2 cellular contexts compared by ENCODE assay signal in genomic region chr11:117130879-117131278, GRCh38.
TF ChIP-seq lines count a peak whose summit lies in the region.

No MANE protein-coding gene starts in this region.

TF ChIP-seq in HepG2, 621 proteins besides CTCF, POLR2A, EP300 and RAD21:
- TF ChIP-seq TARDBP (CRISPR knock-in tag; IDR thresholded peaks at IDR 0.05) (no peak), ZNF547 (CRISPR knock-in tag; IDR thresholded peaks at IDR 0.05) (no peak), MIER2 (CRISPR knock-in tag; IDR thresholded peaks at IDR 0.05) (no peak), JUN (CRISPR knock-in tag; IDR thresholded peaks at IDR 0.05) (no peak), NR1H2 (CRISPR knock-in tag; IDR thresholded peaks at IDR 0.05; ENCODE audit: borderline replicate concordance, low read depth) (no peak), PHB2 (IDR thresholded peaks at IDR 0.05; ENCODE audit: partially characterized antibody) (no peak), ZNF350 (CRISPR knock-in tag; IDR thresholded peaks at IDR 0.05; ENCODE audit: borderline replicate concordance, low read depth) (no peak), U2AF1 (optimal IDR thresholded peaks at IDR 0.05; ENCODE audit: low read depth, low read length) (no peak), ZNF263 (CRISPR knock-in tag; IDR thresholded peaks at IDR 0.05) (no peak), SP140L (CRISPR knock-in tag; IDR thresholded peaks at IDR 0.05; ENCODE audit: borderline replicate concordance) (no peak), MAX (IDR thresholded peaks at IDR 0.05) (no peak), ZSCAN12 (CRISPR knock-in tag; IDR thresholded peaks at IDR 0.05) (no peak), FIP1L1 (IDR thresholded peaks at IDR 0.05; ENCODE audit: borderline replicate concordance, insufficient read depth, low read depth, low read length) (no peak), SYNCRIP (IDR thresholded peaks at IDR 0.05; ENCODE audit: insufficient read depth, low read depth, low read length) (no peak)
- TF ChIP-seq, protein P1, sequence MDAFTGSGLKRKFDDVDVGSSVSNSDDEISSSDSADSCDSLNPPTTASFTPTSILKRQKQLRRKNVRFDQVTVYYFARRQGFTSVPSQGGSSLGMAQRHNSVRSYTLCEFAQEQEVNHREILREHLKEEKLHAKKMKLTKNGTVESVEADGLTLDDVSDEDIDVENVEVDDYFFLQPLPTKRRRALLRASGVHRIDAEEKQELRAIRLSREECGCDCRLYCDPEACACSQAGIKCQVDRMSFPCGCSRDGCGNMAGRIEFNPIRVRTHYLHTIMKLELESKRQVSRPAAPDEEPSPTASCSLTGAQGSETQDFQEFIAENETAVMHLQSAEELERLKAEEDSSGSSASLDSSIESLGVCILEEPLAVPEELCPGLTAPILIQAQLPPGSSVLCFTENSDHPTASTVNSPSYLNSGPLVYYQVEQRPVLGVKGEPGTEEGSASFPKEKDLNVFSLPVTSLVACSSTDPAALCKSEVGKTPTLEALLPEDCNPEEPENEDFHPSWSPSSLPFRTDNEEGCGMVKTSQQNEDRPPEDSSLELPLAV (CRISPR knock-in tag; conservative IDR thresholded peaks at IDR 0.05; ENCODE audit: low read depth) = no peak

TF ChIP-seq in SK-N-SH, 30 proteins besides CTCF, POLR2A, EP300 and RAD21:
- TF ChIP-seq TCF12 (IDR thresholded peaks at IDR 0.05) = no peak
- TF ChIP-seq FOSL2 (IDR thresholded peaks at IDR 0.05; ENCODE audit: borderline replicate concordance, low read depth) = no peak
- no peak for TF ChIP-seq MXI1 (IDR thresholded peaks at IDR 0.05; ENCODE audit: low read depth, low read length)
- TF ChIP-seq, protein P2, sequence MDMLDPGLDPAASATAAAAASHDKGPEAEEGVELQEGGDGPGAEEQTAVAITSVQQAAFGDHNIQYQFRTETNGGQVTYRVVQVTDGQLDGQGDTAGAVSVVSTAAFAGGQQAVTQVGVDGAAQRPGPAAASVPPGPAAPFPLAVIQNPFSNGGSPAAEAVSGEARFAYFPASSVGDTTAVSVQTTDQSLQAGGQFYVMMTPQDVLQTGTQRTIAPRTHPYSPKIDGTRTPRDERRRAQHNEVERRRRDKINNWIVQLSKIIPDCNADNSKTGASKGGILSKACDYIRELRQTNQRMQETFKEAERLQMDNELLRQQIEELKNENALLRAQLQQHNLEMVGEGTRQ (IDR thresholded peaks at IDR 0.05; ENCODE audit: borderline replicate concordance, low read depth, low read length) = no peak
- TF ChIP-seq ELF1 (IDR thresholded peaks at IDR 0.05) = no peak
- no peak for TF ChIP-seq FOXM1 (IDR thresholded peaks at IDR 0.05; ENCODE audit: low read depth)
